ENCODE assay signal across 11 cellular contexts in the genomic region with DNA sequence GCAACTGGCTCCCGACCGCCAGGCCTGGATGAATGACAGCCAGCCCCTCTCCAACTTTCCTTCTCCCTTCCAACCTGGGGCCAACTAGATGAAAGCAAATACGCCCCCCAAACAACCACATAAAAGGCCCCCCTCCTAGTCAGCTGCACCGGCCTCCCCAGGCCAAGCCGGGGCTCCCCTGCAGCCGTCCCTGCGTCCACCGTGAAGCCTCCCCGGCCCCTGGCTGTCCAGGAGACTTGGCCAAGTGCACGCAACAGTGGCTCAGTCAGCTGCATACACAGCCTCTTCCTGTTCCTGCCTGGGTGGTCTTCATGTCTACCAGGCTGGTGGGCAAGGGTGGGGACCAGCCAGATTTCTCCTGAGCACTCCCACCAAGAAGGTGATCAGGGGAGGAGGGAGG. TPM values are rescaled to one million over a fixed set of nuclear protein-coding genes. Genes with fewer than 3 reads are reported as not detected.
"Had no signal": no experiment of that assay in that cellular context is flagged by ENCODE, and none has a peak within 500 bp of the region (broad histone marks: within the 10 kb centered on the region; RNA-seq: fewer than 3 reads in every experiment).

No MANE protein-coding gene starts in this region.

- H2AFZ ChIP-seq: GM23338 had no signal

- H3K4me3 ChIP-seq: GM23338, K562 had no signal

- H3K4me2 ChIP-seq: GM23338 had no signal

- FAIRE-seq: H1, H54, K562 had no signal

- DNase-seq: H9, HCEC 1CT, HFFc6, IMR-90, KG1 had no signal

- ATAC-seq: GM23338, K562 had no signal

- H3K27ac ChIP-seq: HL-60 had no signal

RNA-seq across cellular contexts. Expression of a gene that starts 16.0 kb away (rescaled TPM):
- total RNA-seq: HFFc6, HT1080, IMR-90 had no signal
- polyA plus RNA-seq: IMR-90 had no signal
